8 cellular contexts compared by ENCODE assay signal in the genomic region with DNA sequence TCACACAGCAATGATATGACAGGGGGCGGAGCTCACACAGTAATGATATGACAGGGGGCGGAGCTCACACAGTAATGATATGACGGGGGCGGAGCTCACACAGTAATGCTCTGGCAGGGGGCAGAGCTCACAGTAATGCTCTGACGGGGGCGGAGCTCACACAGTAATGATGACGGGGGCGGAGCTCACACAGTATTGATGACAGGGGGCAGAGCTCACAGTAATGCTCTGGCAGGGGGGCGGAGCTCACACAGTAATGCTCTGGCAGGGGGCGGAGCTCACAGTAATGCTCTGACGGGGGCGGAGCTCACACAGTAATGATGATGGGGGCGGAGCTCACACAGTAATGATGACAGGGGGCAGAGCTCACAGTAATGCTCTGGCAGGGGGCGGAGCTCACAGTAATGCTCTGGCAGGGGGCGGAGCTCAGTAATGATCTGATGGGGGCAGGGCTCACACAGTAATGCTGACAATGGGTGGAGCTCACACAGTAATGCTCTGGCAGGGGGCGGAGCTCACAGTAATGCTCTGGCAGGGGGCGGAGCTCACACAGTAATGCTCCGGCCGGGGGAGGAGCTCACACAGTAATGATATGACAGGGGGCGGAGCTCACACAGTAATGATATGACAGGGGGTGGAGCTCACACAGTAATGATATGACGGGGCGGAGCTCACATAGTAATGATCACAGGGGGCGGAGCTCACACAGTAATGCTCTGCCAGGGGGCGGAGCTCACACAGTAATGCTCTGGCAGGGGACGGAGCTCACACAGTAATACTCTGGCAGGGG. TPM values are rescaled to one million over a fixed set of nuclear protein-coding genes. Genes with fewer than 3 reads are reported as not detected.
DNase-seq lines count a peak whose midpoint lies in the region; TF ChIP-seq lines count a peak whose summit lies in the region.
"Not testable (repeated sequence)": the region's sequence is repeated elsewhere in the genome, so short reads cannot be mapped to it uniquely, and the experiment has no call there.

No MANE protein-coding gene starts in this region.

- not testable (repeated sequence) for H3K4me3 ChIP-seq in Peyer's patch; endodermal cell (ENCODE audit: low read length); mesenchymal stem cell (ENCODE audit: insufficient read depth in 1 of 2, low read depth in 1 of 2, low read length in 2 of 2)

- H3K79me1 ChIP-seq in mesenchymal stem cell (replicated peaks; ENCODE audit: low read length, poor library complexity, severe bottlenecking) = not testable (repeated sequence)

- 92 to 99% methylated on average over 13 to 25 of the region's 25 CpGs for WGBS in endodermal cell (ENCODE audit: insufficient coverage in 1 of 2, insufficient read length in 1 of 2), 2 experiments
- WGBS in mesenchymal stem cell = 97% methylated on average over 25 of the region's 25 CpGs

- peaks cover 47 to 86% of the 10 kb centered on the region in 2 donors for H3K36me3 Mint-ChIP-seq in CD14-positive monocyte
- H3K36me3 Mint-ChIP-seq in activated CD4-positive, alpha-beta T cell treated with anti-CD3 and anti-CD28 coated beads, Interleukin-2, amount 10 ng/mL, durations not matched to agents 24 days and 14 days (ENCODE audit: low read depth) = peaks cover 50% of the 10 kb centered on the region
- peaks cover 63% of the 10 kb centered on the region for H3K36me3 Mint-ChIP-seq in activated T-helper 2 cell treated with anti-CD3 and anti-CD28 coated beads, Interferon-gamma antibody, Interleukin-2, Interleukin-4, amounts not matched to agents 10 μg/mL and 5 μg/mL and 100 μg/mL, durations not matched to agents 14 hours and 24 hours and 36 hours (ENCODE audit: low read depth)
- H3K36me3 Mint-ChIP-seq in endodermal cell (ENCODE audit: low read depth) = peaks cover 50% of the 10 kb centered on the region

- not testable (repeated sequence) for H3K23ac ChIP-seq in mesenchymal stem cell (ENCODE audit: low read length in 2 of 2)

- not testable (repeated sequence) for H3K18ac ChIP-seq in mesenchymal stem cell (ENCODE audit: low read depth in 1 of 2, low read length in 2 of 2)

- not testable (repeated sequence) for H2BK15ac ChIP-seq in mesenchymal stem cell (ENCODE audit: low read depth, poor library complexity, severe bottlenecking)

- H3K4me1 ChIP-seq in Peyer's patch = peaks cover 0 to 12% (median 0%) of the 10 kb centered on the region in 4 donors
- H3K4me1 ChIP-seq in endodermal cell (ENCODE audit: control insufficient read depth, insufficient read depth, low read length); mesenchymal stem cell (ENCODE audit: control insufficient read depth, insufficient read depth, low read depth, low read length): not testable (repeated sequence)

- not testable (repeated sequence) for H2AK5ac ChIP-seq in mesenchymal stem cell (ENCODE audit: low read length, severe bottlenecking)

- not testable (repeated sequence) for H3K9me3 ChIP-seq in Peyer's patch; endodermal cell (ENCODE audit: control insufficient read depth, low read length); mesenchymal stem cell (ENCODE audit: control insufficient read depth, low read length)

- H3K36me3 ChIP-seq in Peyer's patch = peaks cover 0 to 46% (median 0%) of the 10 kb centered on the region in 3 donors
- H3K36me3 ChIP-seq in endodermal cell (ENCODE audit: control insufficient read depth, insufficient read depth, low read length) = peaks cover 27% of the 10 kb centered on the region
- peaks cover 39% of the 10 kb centered on the region in 2 experiments for H3K36me3 ChIP-seq in mesenchymal stem cell (ENCODE audit: control insufficient read depth in 1 of 2, insufficient read depth in 2 of 2, low read depth in 1 of 2, low read length in 2 of 2)

- H3K27ac Mint-ChIP-seq in CD14-positive monocyte = peak overlapping the region in 4 of 7 donors; percentile 28 to 73 (median 46)
- H3K27ac Mint-ChIP-seq in activated CD4-positive, alpha-beta T cell treated with anti-CD3 and anti-CD28 coated beads, Interleukin-2, amount 10 ng/mL, durations not matched to agents 24 days and 14 days = peak overlapping the region; percentile 74
- peak overlapping the region; percentile 75 for H3K27ac Mint-ChIP-seq in activated T-helper 2 cell treated with anti-CD3 and anti-CD28 coated beads, Interferon-gamma antibody, Interleukin-2, Interleukin-4, amounts not matched to agents 10 μg/mL and 5 μg/mL and 100 μg/mL, durations not matched to agents 14 hours and 24 hours and 36 hours
- H3K27ac Mint-ChIP-seq in endodermal cell = not testable (repeated sequence)

- not testable (repeated sequence) for H3K27ac ChIP-seq in Peyer's patch; endodermal cell (ENCODE audit: low read depth, low read length); mesenchymal stem cell (ENCODE audit: low read length, poor library complexity, severe bottlenecking)

- H3K4ac ChIP-seq in mesenchymal stem cell (ENCODE audit: low read depth in 1 of 2, low read length in 2 of 2) = peak overlapping the region in 1 of 2 experiments; percentile 51

- H3K9me3 Mint-ChIP-seq in CD14-positive monocyte (peaks cover 0 to 13% (median 0%) of the 10 kb centered on the region in 7 donors), endodermal cell (peaks cover 15% of the 10 kb centered on the region)
- H3K9me3 Mint-ChIP-seq in activated CD4-positive, alpha-beta T cell treated with anti-CD3 and anti-CD28 coated beads, Interleukin-2, amount 10 ng/mL, durations not matched to agents 24 days and 14 days; activated T-helper 2 cell treated with anti-CD3 and anti-CD28 coated beads, Interferon-gamma antibody, Interleukin-2, Interleukin-4, amounts not matched to agents 10 μg/mL and 5 μg/mL and 100 μg/mL, durations not matched to agents 14 hours and 24 hours and 36 hours: not testable (repeated sequence)

- H4K91ac ChIP-seq in mesenchymal stem cell (ENCODE audit: low read length) = not testable (repeated sequence)

- H2BK12ac ChIP-seq in mesenchymal stem cell (ENCODE audit: low read length in 2 of 2) = not testable (repeated sequence)

- H2AFZ ChIP-seq in mesenchymal stem cell (ENCODE audit: low read depth, low read length) = not testable (repeated sequence)

- TF ChIP-seq POLR2A in Peyer's patch (IDR thresholded peaks at IDR 0.05) = not testable (repeated sequence)

- not testable (repeated sequence) for H3K9ac ChIP-seq in endodermal cell (ENCODE audit: extremely low read depth, low read length, poor library complexity, severe bottlenecking); mesenchymal stem cell (ENCODE audit: low read length)

- H3K4me1 Mint-ChIP-seq in CD14-positive monocyte, endodermal cell: not testable (repeated sequence)
- H3K4me1 Mint-ChIP-seq in activated CD4-positive, alpha-beta T cell treated with anti-CD3 and anti-CD28 coated beads, Interleukin-2, amount 10 ng/mL, durations not matched to agents 24 days and 14 days = peaks cover 19% of the 10 kb centered on the region
- H3K4me1 Mint-ChIP-seq in activated T-helper 2 cell treated with anti-CD3 and anti-CD28 coated beads, Interferon-gamma antibody, Interleukin-2, Interleukin-4, amounts not matched to agents 10 μg/mL and 5 μg/mL and 100 μg/mL, durations not matched to agents 14 hours and 24 hours and 36 hours (ENCODE audit: low read depth) = peaks cover 29% of the 10 kb centered on the region

- H2BK5ac ChIP-seq in mesenchymal stem cell (ENCODE audit: low read depth, low read length, poor library complexity, severe bottlenecking) = not testable (repeated sequence)

- not testable (repeated sequence) for H3K4me3 Mint-ChIP-seq in CD14-positive monocyte; activated CD4-positive, alpha-beta T cell treated with anti-CD3 and anti-CD28 coated beads, Interleukin-2, amount 10 ng/mL, durations not matched to agents 24 days and 14 days; activated T-helper 2 cell treated with anti-CD3 and anti-CD28 coated beads, Interferon-gamma antibody, Interleukin-2, Interleukin-4, amounts not matched to agents 10 μg/mL and 5 μg/mL and 100 μg/mL, durations not matched to agents 14 hours and 24 hours and 36 hours (ENCODE audit: low read depth); endodermal cell

- intact Hi-C loops in CD14-positive monocyte (cut with micrococcal nuclease); activated T-helper 2 cell treated with anti-CD3 and anti-CD28 coated beads, Interferon-gamma antibody, Interleukin-2, Interleukin-4, amounts not matched to agents 10 μg/mL and 5 μg/mL and 100 μg/mL, durations not matched to agents 14 hours and 24 hours and 36 hours (cut with micrococcal nuclease): not testable (repeated sequence)
- intact Hi-C loops in activated CD4-positive, alpha-beta T cell treated with anti-CD3 and anti-CD28 coated beads, Interleukin-2, amount 10 ng/mL, durations not matched to agents 24 days and 14 days (cut with micrococcal nuclease) = loop anchor here (5.0 kb wide), 1 partner anchor 274 kb away; no protein-coding TSS in a partner anchor

- TF ChIP-seq CTCF in CD14-positive monocyte (IDR thresholded peaks at IDR 0.05); Peyer's patch (IDR thresholded peaks at IDR 0.05); endodermal cell (conservative IDR thresholded peaks at IDR 0.05): not testable (repeated sequence)

- not testable (repeated sequence) for H3K27me3 ChIP-seq in Peyer's patch; endodermal cell (ENCODE audit: control insufficient read depth, insufficient read depth, low read length, poor library complexity, severe bottlenecking); mesenchymal stem cell (ENCODE audit: control insufficient read depth in 1 of 2, insufficient read depth in 1 of 2, low read length in 2 of 2)

- H2BK120ac ChIP-seq in mesenchymal stem cell (ENCODE audit: low read depth, low read length) = not testable (repeated sequence)

- DNase-seq in CD14-positive monocyte (ENCODE audit: low spot score) = not testable (repeated sequence)
- DNase-seq in HCEC 1CT = peak; percentile 15
- DNase-seq in Peyer's patch = peak in 2 of 3 donors; percentile 57 to 62
- peak; percentile 82 for DNase-seq in activated CD4-positive, alpha-beta T cell treated with anti-CD3 and anti-CD28 coated beads, Interleukin-2, amount 10 ng/mL, durations not matched to agents 24 days and 14 days
- peak; percentile 41 for DNase-seq in activated T-helper 2 cell treated with anti-CD3 and anti-CD28 coated beads, Interferon-gamma antibody, Interleukin-2, Interleukin-4, amounts not matched to agents 10 μg/mL and 5 μg/mL and 100 μg/mL, durations not matched to agents 14 hours and 24 hours and 36 hours (ENCODE audit: low spot score)
- peak; percentile 57 for DNase-seq in endodermal cell
- peak; percentile 15 for DNase-seq in mesenchymal stem cell
- DNase-seq in stimulated activated CD4-positive, alpha-beta T cell treated with anti-CD3 and anti-CD28 coated beads, Interleukin-4, amount 100 ng/mL, for 24 hours = peak; percentile 39

- H4K8ac ChIP-seq in mesenchymal stem cell (ENCODE audit: low read length) = peak overlapping the region; percentile 15

- H3K14ac ChIP-seq in mesenchymal stem cell (ENCODE audit: low read length in 2 of 2) = not testable (repeated sequence)

- not testable (repeated sequence) for H3K4me2 ChIP-seq in mesenchymal stem cell (ENCODE audit: low read length, poor library complexity, severe bottlenecking)

- H3K27me3 Mint-ChIP-seq in CD14-positive monocyte (ENCODE audit: low read depth in 3 of 3); activated CD4-positive, alpha-beta T cell treated with anti-CD3 and anti-CD28 coated beads, Interleukin-2, amount 10 ng/mL, durations not matched to agents 24 days and 14 days; activated T-helper 2 cell treated with anti-CD3 and anti-CD28 coated beads, Interferon-gamma antibody, Interleukin-2, Interleukin-4, amounts not matched to agents 10 μg/mL and 5 μg/mL and 100 μg/mL, durations not matched to agents 14 hours and 24 hours and 36 hours (ENCODE audit: low read depth); endodermal cell (ENCODE audit: insufficient read depth): not testable (repeated sequence)

RNA-seq across cellular contexts. Expression of gene TNK2, which starts 52.8 kb away (rescaled TPM):
- polyA plus RNA-seq in CD14-positive monocyte = 1 to 10 TPM in 1 of 2 donors, under 1 TPM in 1; 0.84 to 1.8 TPM
- total RNA-seq in Peyer's patch (100 to 1,000 TPM in 1 of 4 donors, 10 to 100 TPM in 3; 18.6 to 149 (median 24.6) TPM), endodermal cell (10 to 100 TPM; 53.2 to 85.7 TPM)
- 101 and 110 TPM in 2 replicates for total RNA-seq in activated CD4-positive, alpha-beta T cell treated with anti-CD3 and anti-CD28 coated beads, Interleukin-2, amount 10 ng/mL, durations not matched to agents 24 days and 14 days
- 122 and 123 TPM in 2 replicates for total RNA-seq in activated T-helper 2 cell treated with anti-CD3 and anti-CD28 coated beads, Interferon-gamma antibody, Interleukin-2, Interleukin-4, amounts not matched to agents 10 μg/mL and 5 μg/mL and 100 μg/mL, durations not matched to agents 14 hours and 24 hours and 36 hours
- 34.8 TPM for polyA plus RNA-seq in endodermal cell (2013, experiment 1 of 2)
- 29.4 TPM for polyA plus RNA-seq in endodermal cell (2013, experiment 2 of 2)
- polyA plus RNA-seq in mesenchymal stem cell (2013, experiment 1 of 2) = 11.7 TPM
- polyA plus RNA-seq in mesenchymal stem cell (2013, experiment 2 of 2) = 11.4 TPM
